In genomic region chrX:107454302-107454701, GRCh38 we compare ENCODE assay signal across 9 cellular contexts. TPM values are rescaled to one million over a fixed set of nuclear protein-coding genes. Genes with fewer than 3 reads are reported as not detected.
A peak's percentile ranks its signal among the peaks of the same experiment; 100 is the strongest.
DNase-seq lines count a peak whose midpoint lies in the region; ATAC-seq and TF ChIP-seq lines count a peak whose summit lies in the region.
"Had no signal": no experiment of that assay in that cellular context is flagged by ENCODE, and none has a peak within 500 bp of the region (broad histone marks: within the 10 kb centered on the region; RNA-seq: fewer than 3 reads in every experiment).

No MANE protein-coding gene starts in this region.

- CTCF ChIA-PET in activated CD8-positive, alpha-beta T cell treated with anti-CD3 and anti-CD28 coated beads, Interleukin-2, amount 10 ng/mL, durations not matched to agents 7 days and 5 days (lab: Charles Lee), result interaction anchor here (1.4 kb wide), 1 partner anchor 555 kb away, joined by 3 read pairs; no protein-coding TSS in a partner anchor

- H3K27ac ChIP-seq in hepatocyte, result no peak overlapping the region

- H3K36me3 Mint-ChIP-seq in activated CD8-positive, alpha-beta T cell treated with anti-CD3 and anti-CD28 coated beads, Interleukin-2, amount 10 ng/mL, durations not matched to agents 7 days and 5 days (ENCODE audit: low read depth), result no peaks in the 10 kb centered on the region

- no peaks in the 10 kb centered on the region for H3K9me3 Mint-ChIP-seq in activated CD8-positive, alpha-beta T cell treated with anti-CD3 and anti-CD28 coated beads, Interleukin-2, amount 10 ng/mL, durations not matched to agents 7 days and 5 days (ENCODE audit: insufficient read depth)
- H3K9me3 Mint-ChIP-seq: CD4-positive, alpha-beta T cell had no signal

- no peak overlapping the region for H3K27ac Mint-ChIP-seq in activated CD8-positive, alpha-beta T cell treated with anti-CD3 and anti-CD28 coated beads, Interleukin-2, amount 10 ng/mL, durations not matched to agents 7 days and 5 days
- H3K27ac Mint-ChIP-seq: CD4-positive, alpha-beta T cell had no signal

- POLR2A ChIA-PET in activated CD8-positive, alpha-beta T cell treated with anti-CD3 and anti-CD28 coated beads, Interleukin-2, amount 10 ng/mL, durations not matched to agents 7 days and 5 days (lab: Charles Lee), result no interaction called here

- ATAC-seq in GM19351 (IDR thresholded peaks at IDR 0.05; ENCODE audit: unreplicated experiment) (peak; percentile 87), HG03139 (IDR thresholded peaks at IDR 0.05; ENCODE audit: unreplicated experiment) (peak; percentile 87)
- ATAC-seq in activated CD8-positive, alpha-beta T cell treated with anti-CD3 and anti-CD28 coated beads, Interleukin-2, amount 10 ng/mL, durations not matched to agents 7 days and 5 days, result peak; percentile 72

- no peak overlapping the region for H3K4me3 ChIP-seq in hepatocyte

- no peaks in the 10 kb centered on the region for H3K9me2 ChIP-seq in hepatocyte (replicated peaks; ENCODE audit: insufficient read depth)

- H3K4me3 Mint-ChIP-seq in activated CD8-positive, alpha-beta T cell treated with anti-CD3 and anti-CD28 coated beads, Interleukin-2, amount 10 ng/mL, durations not matched to agents 7 days and 5 days, result no peak overlapping the region
- H3K4me3 Mint-ChIP-seq: CD4-positive, alpha-beta T cell had no signal

- no peak for TF ChIP-seq CTCF in hepatocyte (IDR thresholded peaks at IDR 0.05; ENCODE audit: poor library complexity)

- DNase-seq in ACHN (peak; percentile 8), NCI-H1694 treated with DMSO at 0.1 percent for 48 hours (lab: John Stamatoyannopoulos, UW) (no peak), SKM-1 treated with dmso at 0.1 percent for 144 hours (lab: John Stamatoyannopoulos, UW; ENCODE audit: unreplicated experiment) (no peak), hepatocyte (ENCODE audit: low spot score) (no peak), AG20443 (ENCODE audit: low spot score) (no peak)
- DNase-seq in activated CD8-positive, alpha-beta T cell treated with anti-CD3 and anti-CD28 coated beads, Interleukin-2, amount 10 ng/mL, durations not matched to agents 7 days and 5 days, result peak; percentile 24
- DNase-seq: CD4-positive, alpha-beta T cell had no signal

- H3K4me1 ChIP-seq in hepatocyte (ENCODE audit: insufficient read depth), result no peaks in the 10 kb centered on the region

- no peaks in the 10 kb centered on the region for H4K20me1 ChIP-seq in hepatocyte (ENCODE audit: insufficient read depth, poor library complexity, severe bottlenecking)

- H2AFZ ChIP-seq in hepatocyte, result no peak overlapping the region

- peaks cover 10% of the 10 kb centered on the region for H3K4me1 Mint-ChIP-seq in activated CD8-positive, alpha-beta T cell treated with anti-CD3 and anti-CD28 coated beads, Interleukin-2, amount 10 ng/mL, durations not matched to agents 7 days and 5 days (ENCODE audit: low read depth)

- H3K27me3 ChIP-seq in hepatocyte, result peaks cover 51% of the 10 kb centered on the region

- H3K36me3 ChIP-seq in hepatocyte (replicated peaks; ENCODE audit: insufficient read depth, low read depth), result no peaks in the 10 kb centered on the region

- in situ Hi-C loops in ACHN (cut with HindIII; ENCODE audit: low pct_ligation_motif_present, low pct_unique_long_range_greater_than_20kb, low sequenced_read_pairs), result no loop called here

- H3K79me2 ChIP-seq in hepatocyte, result no peaks in the 10 kb centered on the region

- H3K9me3 ChIP-seq in hepatocyte (ENCODE audit: low read depth), result no peaks in the 10 kb centered on the region

- H3K4me2 ChIP-seq in hepatocyte, result no peak overlapping the region

- H3K27me3 Mint-ChIP-seq in activated CD8-positive, alpha-beta T cell treated with anti-CD3 and anti-CD28 coated beads, Interleukin-2, amount 10 ng/mL, durations not matched to agents 7 days and 5 days (ENCODE audit: low read depth), result peaks cover 38% of the 10 kb centered on the region

RNA-seq across cellular contexts. Expression of gene FRMPD3, which starts 4.8 kb away (rescaled TPM):
- under 1 TPM in 1 of 2 experiments, not detected in 1; 0.05 TPM for total RNA-seq in activated CD8-positive, alpha-beta T cell treated with anti-CD3 and anti-CD28 coated beads, Interleukin-2, amount 10 ng/mL, durations not matched to agents 7 days and 5 days
- total RNA-seq in hepatocyte, result 0.04 and 0.17 TPM in 2 replicates
- polyA plus RNA-seq in hepatocyte, result 0.06 TPM in 1 of 2 replicates, not detected in the other

Comparison
In these comparisons a context has a peak if more than half of its experiments do, and no peak if none do; other contexts are left out.
1. DNase-seq: peak in ACHN (single experiment) and activated CD8-positive, alpha-beta T cell treated with anti-CD3 and anti-CD28 coated beads, Interleukin-2, amount 10 ng/mL, durations not matched to agents 7 days and 5 days (single experiment); none in NCI-H1694 treated with DMSO at 0.1 percent for 48 hours (single experiment), SKM-1 treated with dmso at 0.1 percent for 144 hours (single experiment), hepatocyte (single experiment) and AG20443 (single experiment).
2. Peak in every context shown above with its lines, with median percentiles within 50 percentile points of each other: ATAC-seq.